Comparison of ENCODE assay signal across 24 cellular contexts in the genomic region with DNA sequence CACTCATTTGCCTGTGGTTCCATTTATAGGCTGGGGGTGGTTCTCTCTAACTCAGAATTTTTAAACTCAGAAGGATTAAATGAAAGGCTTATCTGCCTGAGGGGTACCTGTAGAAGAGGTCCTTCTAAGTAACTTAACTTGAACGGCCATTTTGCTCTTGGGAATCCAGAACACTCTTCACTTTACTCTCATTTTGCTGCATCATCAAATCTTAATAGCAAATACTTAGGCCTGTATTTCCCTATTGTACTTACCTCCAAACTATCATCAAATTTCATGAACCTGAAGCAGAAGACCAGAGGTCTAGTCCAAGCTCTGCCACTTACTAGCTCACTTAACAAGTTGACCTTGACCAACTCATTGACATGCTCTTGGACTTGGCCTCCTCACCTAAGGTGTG.
"Had no signal": no experiment of that assay in that cellular context is flagged by ENCODE, and none has a peak within 500 bp of the region (broad histone marks: within the 10 kb centered on the region; RNA-seq: fewer than 3 reads in every experiment).

No MANE protein-coding gene starts in this region.

- ATAC-seq: foreskin keratinocyte; gastroesophageal sphincter; heart left ventricle; left lung; left ventricle myocardium superior; lower lobe of right lung; mucosa of descending colon; naive thymus-derived CD8-positive, alpha-beta T cell had no signal

- H3K4me2 ChIP-seq: hepatocyte had no signal

- H3K36me3 ChIP-seq: esophagus muscularis mucosa, gastroesophageal sphincter, heart left ventricle, left lung, lower lobe of right lung had no signal

- H3K79me2 ChIP-seq: hepatocyte had no signal

- H3K4me3 ChIP-seq: coronary artery, dorsolateral prefrontal cortex, esophagus muscularis mucosa, gastroesophageal sphincter, heart left ventricle, hepatocyte, left lung, lower lobe of right lung, mucosa of descending colon had no signal

- H2AFZ ChIP-seq: hepatocyte had no signal

- DNase-seq: dermis blood vessel endothelial cell; dorsolateral prefrontal cortex; effector CD4-positive, alpha-beta T cell; effector memory CD4-positive, alpha-beta T cell; foreskin keratinocyte; heart left ventricle; hypothalamus; immature natural killer cell; islet precursor cell; kidney; kidney glomerular epithelial cell; left lung; left ventricle myocardium superior; lower lobe of right lung; mesenchymal stem cell; mucosa of descending colon; naive B cell; naive thymus-derived CD8-positive, alpha-beta T cell had no signal

- H3K27me3 ChIP-seq: foreskin keratinocyte, gastroesophageal sphincter, heart left ventricle, hepatocyte, left lung had no signal

- FAIRE-seq: endothelial cell of umbilical vein, frontal cortex, kidney had no signal

- H3K9me3 ChIP-seq: esophagus muscularis mucosa, gastroesophageal sphincter, heart left ventricle, left lung, lower lobe of right lung, mucosa of descending colon had no signal

- H3K27ac ChIP-seq: coronary artery, dorsolateral prefrontal cortex, esophagus muscularis mucosa, foreskin keratinocyte, gastroesophageal sphincter, heart left ventricle, hepatocyte, left lung, lower lobe of right lung had no signal

- H3K4me1 ChIP-seq: esophagus muscularis mucosa, foreskin keratinocyte, gastroesophageal sphincter, heart left ventricle, left lung, lower lobe of right lung had no signal
